In genomic region chr1:41652346-41653124, GRCh38 we compare ENCODE assay signal across 18 cellular contexts.
DNase-seq lines count a peak whose midpoint lies in the region; ATAC-seq, FAIRE-seq and TF ChIP-seq lines count a peak whose summit lies in the region.
"Had no signal": no experiment of that assay in that cellular context is flagged by ENCODE, and none has a peak within 500 bp of the region (broad histone marks: within the 10 kb centered on the region; RNA-seq: fewer than 3 reads in every experiment).

No MANE protein-coding gene starts in this region.

- peak; percentile 6 for DNase-seq in activated T-cell treated with anti-CD3 and anti-CD28 coated beads, Interleukin-2, amount 50 U/mL, for 1 hour
- DNase-seq in activated T-cell treated with anti-CD3 and anti-CD28 coated beads, Interleukin-2, amount 50 U/mL, for 48 hours, result no peak
- DNase-seq in GM18507 (ENCODE audit: extremely low spot score, insufficient read length, low read depth) (no peak), mesenteric fat pad (ENCODE audit: low spot score) (peak; percentile 30), NCI-H2171 (lab: John Stamatoyannopoulos, UW) (no peak), right lobe of liver (no peak)
- DNase-seq: ACHN; Calu3; CD4-positive, alpha-beta memory T cell; DMS53; Karpas-422; MG63; NCI-H1092; NCI-H146; NCI-H2081; NCI-H510A had no signal

- TF ChIP-seq POLR2A in right lobe of liver (IDR thresholded peaks at IDR 0.05), result no peak

- H3K4me3 ChIP-seq in BLaER1 (no peak overlapping the region), right lobe of liver (no peak overlapping the region)
- H3K4me3 ChIP-seq: HAP-1, MG63 had no signal

- no peak overlapping the region for H3K9ac ChIP-seq in BLaER1

- intact Hi-C loops in right lobe of liver (cut with DNase I), result no loop called here

- WGBS in right lobe of liver (ENCODE audit: insufficient coverage, low coverage, low lambda C conversion rate, missing lambda C conversion rate), result 82% methylated on average over 6 of the region's 11 CpGs

- FAIRE-seq in GM18507 (lab: Jason Lieb, UNC), result peak; percentile 33

- H3K4me2 ChIP-seq in BLaER1, result peak overlapping the region; percentile 75

- H3K9me3 ChIP-seq in BLaER1 (no peaks in the 10 kb centered on the region), right lobe of liver (no peaks in the 10 kb centered on the region)
- H3K9me3 ChIP-seq: HAP-1, MG63 had no signal

- H3K4me1 ChIP-seq in BLaER1 (peaks cover 95% of the 10 kb centered on the region), right lobe of liver (no peaks in the 10 kb centered on the region)
- H3K4me1 ChIP-seq: HAP-1 had no signal

- H3K27ac ChIP-seq in BLaER1 (peak overlapping the region; percentile 40), right lobe of liver (no peak overlapping the region)

- H4K20me1 ChIP-seq in BLaER1, result no peaks in the 10 kb centered on the region; the same call in 1 of the 2 replicates

- no peak for ATAC-seq in right lobe of liver

- no peak for TF ChIP-seq CTCF in right lobe of liver (IDR thresholded peaks at IDR 0.05)

- H3K36me3 ChIP-seq in BLaER1 (no peaks in the 10 kb centered on the region), right lobe of liver (no peaks in the 10 kb centered on the region)
- H3K36me3 ChIP-seq: HAP-1, MG63 had no signal

- H3K27me3 ChIP-seq in BLaER1 (no peaks in the 10 kb centered on the region), right lobe of liver (no peaks in the 10 kb centered on the region)
- H3K27me3 ChIP-seq: MG63 had no signal

Comparison
In these comparisons a context has a peak if more than half of its experiments do, and no peak if none do; other contexts are left out.
1. DNase-seq: peak in activated T-cell treated with anti-CD3 and anti-CD28 coated beads, Interleukin-2, amount 50 U/mL, for 1 hour (single experiment) and mesenteric fat pad (single experiment); none in activated T-cell treated with anti-CD3 and anti-CD28 coated beads, Interleukin-2, amount 50 U/mL, for 48 hours (0 of 2), GM18507 (single experiment), NCI-H2171 (single experiment) and right lobe of liver (0 of 3).